In the genomic region with DNA sequence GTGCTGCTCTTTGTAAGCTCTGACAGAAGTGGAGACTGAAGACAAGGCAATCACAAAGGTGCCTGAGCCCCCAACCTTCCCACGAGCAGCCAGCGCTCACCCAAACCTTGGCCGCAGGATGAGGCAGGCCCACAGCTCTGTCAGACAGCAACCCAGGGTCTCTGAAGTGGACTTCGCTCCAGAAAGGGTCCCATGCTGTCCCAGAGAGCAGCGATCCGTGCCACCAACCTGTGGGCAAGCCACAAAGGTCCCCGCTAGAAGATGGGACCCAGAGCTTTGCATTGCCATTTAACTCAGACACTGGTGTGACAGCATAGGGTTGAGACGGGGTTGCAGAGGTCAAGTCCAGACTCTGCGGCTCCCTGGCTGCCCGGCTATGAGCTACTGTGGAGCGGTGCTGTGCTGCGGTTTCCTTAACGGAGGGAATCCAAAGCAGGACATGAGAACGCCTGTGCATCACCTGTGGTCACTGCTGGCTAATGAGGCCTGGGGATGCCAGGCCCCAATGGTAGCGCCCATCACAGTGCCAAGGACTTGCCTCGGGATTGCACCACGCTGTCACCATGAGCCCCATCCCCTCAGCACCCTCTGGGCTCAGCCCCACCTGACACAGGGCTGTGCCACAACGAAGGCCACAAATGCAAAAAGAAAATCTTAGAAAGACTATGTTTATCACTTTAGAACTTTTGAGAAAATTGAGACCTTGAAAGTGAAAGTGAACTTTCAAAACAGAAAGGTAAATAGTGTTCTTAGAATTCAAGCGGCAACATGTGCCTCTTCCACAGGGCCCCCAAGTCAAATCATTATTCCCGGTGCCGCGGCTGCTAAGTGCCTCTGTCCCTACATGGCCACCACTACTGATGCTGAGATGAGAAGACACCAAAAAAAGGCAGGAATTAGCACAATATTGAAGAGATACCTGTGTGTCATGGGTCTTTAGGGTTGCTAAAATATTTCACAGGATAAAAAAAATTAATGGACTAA, we compare ENCODE assay signal across 9 cellular contexts.
A peak's percentile ranks its signal among the peaks of the same experiment; 100 is the strongest.
DNase-seq lines count a peak whose midpoint lies in the region; ATAC-seq and TF ChIP-seq lines count a peak whose summit lies in the region.
"Had no signal": no experiment of that assay in that cellular context is flagged by ENCODE, and none has a peak within 500 bp of the region (broad histone marks: within the 10 kb centered on the region; RNA-seq: fewer than 3 reads in every experiment).

No MANE protein-coding gene starts in this region.

- peak overlapping the region; percentile 80 for H3K27ac Mint-ChIP-seq in activated naive CD4-positive, alpha-beta T cell treated with anti-CD3 and anti-CD28 coated beads, Interleukin-2, amount 50 U/mL, for 24 hours
- H3K27ac Mint-ChIP-seq in chondrocyte (ENCODE audit: unreplicated experiment): no peak overlapping the region

- peaks cover 62% of the 10 kb centered on the region for H3K4me1 ChIP-seq in mucosa of stomach (ENCODE audit: control insufficient read depth, insufficient read depth, low read length)
- peaks cover 17% of the 10 kb centered on the region for H3K4me1 ChIP-seq in upper lobe of right lung

- H3K4me1 Mint-ChIP-seq in activated naive CD4-positive, alpha-beta T cell treated with anti-CD3 and anti-CD28 coated beads, Interleukin-2, amount 50 U/mL, for 24 hours: peaks cover 75% of the 10 kb centered on the region
- H3K4me1 Mint-ChIP-seq in chondrocyte (ENCODE audit: low read depth): peaks cover 19% of the 10 kb centered on the region

- peak overlapping the region; percentile 81 for H3K4me3 Mint-ChIP-seq in activated naive CD4-positive, alpha-beta T cell treated with anti-CD3 and anti-CD28 coated beads, Interleukin-2, amount 50 U/mL, for 24 hours
- H3K4me3 Mint-ChIP-seq in chondrocyte (ENCODE audit: unreplicated experiment): no peak overlapping the region

- intact Hi-C loops in upper lobe of right lung (cut with DNase I): no loop called here

- H3K36me3 ChIP-seq in mucosa of stomach (ENCODE audit: control insufficient read depth, insufficient read depth, low read length) (no peaks in the 10 kb centered on the region), upper lobe of right lung (no peaks in the 10 kb centered on the region)

- no peaks in the 10 kb centered on the region for H3K9me3 ChIP-seq in mucosa of stomach (ENCODE audit: control insufficient read depth, low read length)
- H3K9me3 ChIP-seq in upper lobe of right lung: no peaks in the 10 kb centered on the region

- H3K27me3 Mint-ChIP-seq in activated naive CD4-positive, alpha-beta T cell treated with anti-CD3 and anti-CD28 coated beads, Interleukin-2, amount 50 U/mL, for 24 hours: no peaks in the 10 kb centered on the region
- H3K27me3 Mint-ChIP-seq in chondrocyte (ENCODE audit: low read depth): no peaks in the 10 kb centered on the region

- H3K9me3 Mint-ChIP-seq in activated naive CD4-positive, alpha-beta T cell treated with anti-CD3 and anti-CD28 coated beads, Interleukin-2, amount 50 U/mL, for 24 hours: no peaks in the 10 kb centered on the region
- H3K9me3 Mint-ChIP-seq in chondrocyte (ENCODE audit: low read depth): no peaks in the 10 kb centered on the region

- no peak overlapping the region for H3K27ac ChIP-seq in upper lobe of right lung

- H3K4me3 ChIP-seq in mucosa of stomach (ENCODE audit: low read length) (peak overlapping the region; percentile 21), upper lobe of right lung (no peak overlapping the region)

- no peaks in the 10 kb centered on the region for H3K27me3 ChIP-seq in mucosa of stomach (ENCODE audit: control insufficient read depth, insufficient read depth, low read length)
- no peaks in the 10 kb centered on the region for H3K27me3 ChIP-seq in upper lobe of right lung

- DNase-seq in activated naive CD4-positive, alpha-beta T cell (lab: John Stamatoyannopoulos, UW): no peak
- DNase-seq in chondrocyte (ENCODE audit: low spot score) (peak; percentile 63), upper lobe of right lung (peak; percentile 52), DMS114 treated with DMSO at 0.1 percent for 48 hours (lab: John Stamatoyannopoulos, UW; ENCODE audit: unreplicated experiment) (no peak), activated gamma-delta T cell (lab: John Stamatoyannopoulos, UW) (no peak)
- DNase-seq: NCI-H1694 treated with DMSO at 0.1 percent for 48 hours had no signal

- no peak for ATAC-seq in upper lobe of right lung
- ATAC-seq in HG02981 (IDR thresholded peaks at IDR 0.05; ENCODE audit: unreplicated experiment): no peak

- no peak overlapping the region for H3K9ac ChIP-seq in mucosa of stomach (ENCODE audit: low read length)

- no peaks in the 10 kb centered on the region for H3K36me3 Mint-ChIP-seq in activated naive CD4-positive, alpha-beta T cell treated with anti-CD3 and anti-CD28 coated beads, Interleukin-2, amount 50 U/mL, for 24 hours
- H3K36me3 Mint-ChIP-seq in chondrocyte (ENCODE audit: low read depth): no peaks in the 10 kb centered on the region

- TF ChIP-seq CTCF in chondrocyte (IDR thresholded peaks at IDR 0.05) (no peak), upper lobe of right lung (IDR thresholded peaks at IDR 0.05) (no peak)

Comparison
In these comparisons a context has a peak if more than half of its experiments do, and no peak if none do; other contexts are left out.
1. DNase-seq: peak in chondrocyte (single experiment) and upper lobe of right lung (single experiment); none in activated naive CD4-positive, alpha-beta T cell (0 of 4), DMS114 treated with DMSO at 0.1 percent for 48 hours (single experiment) and activated gamma-delta T cell (single experiment).